In genomic region chr13:33109801-33110200, GRCh38 we compare ENCODE assay signal across 11 cellular contexts.
A peak's percentile ranks its signal among the peaks of the same experiment; 100 is the strongest.
DNase-seq lines count a peak whose midpoint lies in the region; ATAC-seq and TF ChIP-seq lines count a peak whose summit lies in the region.
"Had no signal": no experiment of that assay in that cellular context is flagged by ENCODE, and none has a peak within 500 bp of the region (broad histone marks: within the 10 kb centered on the region; RNA-seq: fewer than 3 reads in every experiment).

No MANE protein-coding gene starts in this region.

- in situ Hi-C loops in gastrocnemius medialis (cut with MboI; ENCODE audit: low sequenced_read_pairs in 4 of 4), result no loop called here

- no peaks in the 10 kb centered on the region for H3K36me3 Mint-ChIP-seq in CD8-positive, alpha-beta T cell
- no peaks in the 10 kb centered on the region for H3K36me3 Mint-ChIP-seq in stimulated activated naive B cell treated with anti-CD40 and anti-IgM and Interleukin-4, amounts not matched to agents 10 μg/mL and 1 μg/mL and 100 μg/mL, for 72 hours

- H3K4me1 ChIP-seq in gastrocnemius medialis, result peaks cover 24 to 26% of the 10 kb centered on the region in 2 donors
- H3K4me1 ChIP-seq in CD8-positive, alpha-beta T cell (ENCODE audit: insufficient read depth, low read length), result no peaks in the 10 kb centered on the region
- H3K4me1 ChIP-seq: pancreas had no signal

- peak; percentile 45 for ATAC-seq in HG02885 (IDR thresholded peaks at IDR 0.05; ENCODE audit: poor library complexity, unreplicated experiment)
- ATAC-seq in gastrocnemius medialis, result no peak
- ATAC-seq in CD8-positive, alpha-beta T cell, result no peak
- no peak for ATAC-seq in stimulated activated naive B cell treated with anti-CD40 and anti-IgM and Interleukin-4, amounts not matched to agents 10 μg/mL and 1 μg/mL and 100 μg/mL, for 72 hours (replicated peaks)

- peaks cover 12% of the 10 kb centered on the region for H3K27me3 Mint-ChIP-seq in CD8-positive, alpha-beta T cell (ENCODE audit: low read depth)
- H3K27me3 Mint-ChIP-seq in stimulated activated naive B cell treated with anti-CD40 and anti-IgM and Interleukin-4, amounts not matched to agents 10 μg/mL and 1 μg/mL and 100 μg/mL, for 72 hours, result peaks cover 13 to 23% of the 10 kb centered on the region in 2 donors

- H3K27ac Mint-ChIP-seq in CD8-positive, alpha-beta T cell, result no peak overlapping the region
- H3K27ac Mint-ChIP-seq in stimulated activated naive B cell treated with anti-CD40 and anti-IgM and Interleukin-4, amounts not matched to agents 10 μg/mL and 1 μg/mL and 100 μg/mL, for 72 hours, result no peak overlapping the region

- peak overlapping the region in 3 of 4 donors; percentile 11 to 70 (median 60) for H3K27ac ChIP-seq in gastrocnemius medialis
- no peak overlapping the region for H3K27ac ChIP-seq in CD8-positive, alpha-beta T cell (ENCODE audit: low read depth, low read length)
- H3K27ac ChIP-seq: pancreas had no signal

- H3K36me3 ChIP-seq in gastrocnemius medialis, result peaks cover 0 to 42% of the 10 kb centered on the region in 2 donors
- no peaks in the 10 kb centered on the region for H3K36me3 ChIP-seq in CD8-positive, alpha-beta T cell (ENCODE audit: insufficient read depth, low read length)

- no peaks in the 10 kb centered on the region for H3K4me1 Mint-ChIP-seq in CD8-positive, alpha-beta T cell (ENCODE audit: low read depth)
- peaks cover 30 to 36% of the 10 kb centered on the region in 2 donors for H3K4me1 Mint-ChIP-seq in stimulated activated naive B cell treated with anti-CD40 and anti-IgM and Interleukin-4, amounts not matched to agents 10 μg/mL and 1 μg/mL and 100 μg/mL, for 72 hours

- POLR2A ChIA-PET in CD8-positive, alpha-beta T cell (lab: Charles Lee), result no interaction called here

- H3K4me3 Mint-ChIP-seq in CD8-positive, alpha-beta T cell, result no peak overlapping the region
- H3K4me3 Mint-ChIP-seq in stimulated activated naive B cell treated with anti-CD40 and anti-IgM and Interleukin-4, amounts not matched to agents 10 μg/mL and 1 μg/mL and 100 μg/mL, for 72 hours, result no peak overlapping the region

- intact Hi-C loops in gastrocnemius medialis (cut with DNase I; ENCODE audit: low total_unique reads), result no loop called here
- intact Hi-C loops in CD8-positive, alpha-beta T cell (cut with DNase I, micrococcal nuclease), result no loop called here

- H3K9me3 ChIP-seq in gastrocnemius medialis, result no peaks in the 10 kb centered on the region
- no peaks in the 10 kb centered on the region for H3K9me3 ChIP-seq in CD8-positive, alpha-beta T cell (ENCODE audit: low read length)
- H3K9me3 ChIP-seq: pancreas had no signal

- peak overlapping the region; percentile 13 for H3K4me3 ChIP-seq in GM12875 (ENCODE audit: low read depth, low read length)
- no peak overlapping the region for H3K4me3 ChIP-seq in choroid plexus epithelial cell (ENCODE audit: low read depth, low read length)
- no peak overlapping the region for H3K4me3 ChIP-seq in gastrocnemius medialis
- no peak overlapping the region for H3K4me3 ChIP-seq in CD8-positive, alpha-beta T cell (ENCODE audit: low read depth, low read length)
- H3K4me3 ChIP-seq: pancreas had no signal

- TF ChIP-seq POLR2A in gastrocnemius medialis (IDR thresholded peaks at IDR 0.05), result no peak

- no peaks in the 10 kb centered on the region for H3K9me3 Mint-ChIP-seq in CD8-positive, alpha-beta T cell
- H3K9me3 Mint-ChIP-seq in stimulated activated naive B cell treated with anti-CD40 and anti-IgM and Interleukin-4, amounts not matched to agents 10 μg/mL and 1 μg/mL and 100 μg/mL, for 72 hours, result no peaks in the 10 kb centered on the region

- H3K27me3 ChIP-seq in gastrocnemius medialis, result no peaks in the 10 kb centered on the region
- H3K27me3 ChIP-seq in CD8-positive, alpha-beta T cell (ENCODE audit: insufficient read depth, low read length), result no peaks in the 10 kb centered on the region
- H3K27me3 ChIP-seq: pancreas had no signal

- CTCF ChIA-PET in CD8-positive, alpha-beta T cell (lab: Charles Lee), result interaction anchor here (0.9 kb wide), 1 partner anchor 11 kb away, joined by 3 read pairs; no protein-coding TSS in a partner anchor

- no peak for DNase-seq in choroid plexus epithelial cell (ENCODE audit: low read depth)
- no peak for DNase-seq in gastrocnemius medialis
- DNase-seq in GDM1 (lab: John Stamatoyannopoulos, UW), result no peak
- no peak for DNase-seq in CD8-positive, alpha-beta T cell
- no peak for DNase-seq in stimulated activated naive B cell treated with anti-CD40 and anti-IgM and Interleukin-4, amounts not matched to agents 10 μg/mL and 1 μg/mL and 100 μg/mL, for 72 hours
- no peak for DNase-seq in ureter (ENCODE audit: low spot score)
- DNase-seq: effector CD4-positive, alpha-beta T cell; NCI-H2029 treated with DMSO at 0.1 percent for 48 hours; pancreas had no signal

- TF ChIP-seq CTCF in GM12875 (IDR thresholded peaks at IDR 0.05; ENCODE audit: borderline replicate concordance, insufficient read depth, low read depth, low read length), result peak; percentile 80
- TF ChIP-seq CTCF in choroid plexus epithelial cell (conservative IDR thresholded peaks at IDR 0.05; ENCODE audit: low read depth, low read length), result peak; percentile 50
- TF ChIP-seq CTCF in gastrocnemius medialis (IDR thresholded peaks at IDR 0.05 in 4 of 5, conservative IDR thresholded peaks at IDR 0.05 in 1 of 5), result no peak
- TF ChIP-seq CTCF in CD8-positive, alpha-beta T cell (IDR thresholded peaks at IDR 0.05), result no peak

Comparison
In these comparisons a context has a peak if more than half of its experiments do, and no peak if none do; other contexts are left out.
1. CTCF ChIP-seq: peak in GM12875 (single experiment) and choroid plexus epithelial cell (single experiment); none in gastrocnemius medialis (0 of 5) and CD8-positive, alpha-beta T cell (single experiment).